In the genomic region with DNA sequence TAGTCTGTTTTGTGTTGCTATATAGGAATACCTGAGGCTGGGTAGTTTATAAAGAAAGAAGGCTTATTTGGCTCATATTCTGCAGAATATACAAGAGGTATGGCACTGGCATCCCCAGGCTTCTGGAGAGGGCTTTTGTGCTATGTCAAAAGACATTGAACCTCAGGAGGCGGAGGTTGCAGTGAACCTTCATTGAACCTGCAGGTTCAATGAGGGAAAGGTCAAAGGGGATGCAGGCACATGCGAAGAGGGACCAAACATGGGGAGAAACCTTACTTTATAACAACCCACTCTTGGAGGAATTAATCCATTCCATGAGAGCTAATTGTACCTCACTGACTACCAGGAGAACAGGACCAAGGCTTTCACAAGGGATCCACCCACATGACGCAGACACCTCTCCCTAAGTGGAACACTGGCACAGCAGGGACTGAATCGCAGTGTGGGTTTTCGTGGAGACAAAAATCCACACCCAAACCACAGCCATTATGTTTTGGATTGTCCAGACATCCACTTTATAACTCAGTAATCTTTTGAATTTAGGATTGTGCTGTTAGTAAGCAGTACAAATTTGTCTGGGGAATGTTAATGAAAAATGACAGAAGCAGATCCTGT, we compare ENCODE assay signal across 33 cellular contexts. TPM values are rescaled to one million over a fixed set of nuclear protein-coding genes. Genes with fewer than 3 reads are reported as not detected.
"Had no signal": no experiment of that assay in that cellular context is flagged by ENCODE, and none has a peak within 500 bp of the region (broad histone marks: within the 10 kb centered on the region; RNA-seq: fewer than 3 reads in every experiment).

No MANE protein-coding gene starts in this region.

- H3K36me3 Mint-ChIP-seq: activated naive CD4-positive, alpha-beta T cell treated with anti-CD3 and anti-CD28 coated beads, Interleukin-2, amount 50 U/mL, for 24 hours; brain; type B pancreatic cell had no signal

- H3K27me3 ChIP-seq: pancreas, right atrium auricular region, uterus had no signal

- H3K36me3 ChIP-seq: esophagus squamous epithelium, heart right ventricle, left ventricle myocardium inferior, pancreas, right atrium auricular region, uterus, WERI-Rb-1 had no signal

- H3K27ac ChIP-seq: esophagus squamous epithelium, heart right ventricle, left ventricle myocardium inferior, pancreas, psoas muscle, right atrium auricular region, uterus, WERI-Rb-1 had no signal

- H3K9me3 Mint-ChIP-seq: activated CD4-positive, alpha-beta memory T cell treated with anti-CD3 and anti-CD28 coated beads for 36 hours; activated CD4-positive, alpha-beta T cell treated with anti-CD3 and anti-CD28 coated beads, Interleukin-2, amount 10 ng/mL, durations not matched to agents 24 days and 14 days; activated naive CD4-positive, alpha-beta T cell treated with anti-CD3 and anti-CD28 coated beads, Interleukin-2, amount 50 U/mL, for 24 hours; activated naive CD8-positive, alpha-beta T cell treated with anti-CD3 and anti-CD28 coated beads, Interleukin-2, amount 50 U/mL, for 24 hours; activated T-helper 2 cell treated with anti-CD3 and anti-CD28 coated beads, Interferon-gamma antibody, Interleukin-2, Interleukin-4, amounts not matched to agents 10 μg/mL and 5 μg/mL and 100 μg/mL, durations not matched to agents 14 hours and 24 hours and 36 hours; brain; naive B cell; nephron progenitor cell; stimulated activated naive CD8-positive, alpha-beta T cell treated with anti-CD3 and anti-CD28 coated beads, Interleukin-15, Interleukin-2, amounts not matched to agents 100 ng/mL and 50 ng/mL, for 24 hours; T-helper 1 cell treated with Interleukin-12 subunit alpha and Interleukin-12 subunit beta and Interleukin-4 antibody, amounts not matched to agents 30 μg/mL and 1 μg/mL, for 36 hours; type B pancreatic cell had no signal

- H3K4me3 ChIP-seq: esophagus squamous epithelium, heart right ventricle, left ventricle myocardium inferior, pancreas, psoas muscle, right atrium auricular region, uterus had no signal

- DNase-seq: activated CD4-positive, alpha-beta memory T cell treated with anti-CD3 and anti-CD28 coated beads for 36 hours; activated CD4-positive, alpha-beta T cell treated with anti-CD3 and anti-CD28 coated beads, Interleukin-2, amount 10 ng/mL, durations not matched to agents 24 days and 14 days; activated CD4-positive, CD25-positive, alpha-beta regulatory T cell treated with anti-CD3 and anti-CD28 coated beads, Interleukin-2, amount 50 U/mL, for 72 hours; activated naive CD8-positive, alpha-beta T cell treated with anti-CD3 and anti-CD28 coated beads, Interleukin-2, amount 50 U/mL, for 24 hours; activated T-cell treated with anti-CD3 and anti-CD28 coated beads, Interleukin-2, amount 50 U/mL, for 48 hours; caudate nucleus; cortex of kidney; esophagus squamous epithelium; foreskin melanocyte; heart right ventricle; left ventricle myocardium inferior; naive B cell; nephron progenitor cell; pancreas; psoas muscle; stimulated activated CD4-positive, alpha-beta T cell treated with anti-CD3 and anti-CD28 coated beads, Interleukin-4, amount 100 ng/mL, for 1 hour; T1000; uterus; WERI-Rb-1 had no signal

- H3K9me3 ChIP-seq: esophagus squamous epithelium, heart right ventricle, left ventricle myocardium inferior, pancreas, psoas muscle, right atrium auricular region, uterus had no signal

- H3K4me1 ChIP-seq: uterus had no signal

- ATAC-seq: activated naive CD8-positive, alpha-beta T cell treated with anti-CD3 and anti-CD28 coated beads, Interleukin-2, amount 50 U/mL, for 24 hours; heart right ventricle; pancreas; psoas muscle had no signal

- H3K4me3 Mint-ChIP-seq: activated CD4-positive, alpha-beta memory T cell treated with anti-CD3 and anti-CD28 coated beads for 36 hours; activated CD4-positive, alpha-beta T cell treated with anti-CD3 and anti-CD28 coated beads, Interleukin-2, amount 10 ng/mL, durations not matched to agents 24 days and 14 days; activated naive CD4-positive, alpha-beta T cell treated with anti-CD3 and anti-CD28 coated beads, Interleukin-2, amount 50 U/mL, for 24 hours; activated naive CD8-positive, alpha-beta T cell treated with anti-CD3 and anti-CD28 coated beads, Interleukin-2, amount 50 U/mL, for 24 hours; nephron progenitor cell; stimulated activated naive CD8-positive, alpha-beta T cell treated with anti-CD3 and anti-CD28 coated beads, Interleukin-15, Interleukin-2, amounts not matched to agents 100 ng/mL and 50 ng/mL, for 24 hours; T-helper 1 cell treated with Interleukin-12 subunit alpha and Interleukin-12 subunit beta and Interleukin-4 antibody, amounts not matched to agents 30 μg/mL and 1 μg/mL, for 36 hours; type B pancreatic cell had no signal

- H3K27me3 Mint-ChIP-seq: activated CD4-positive, alpha-beta memory T cell treated with anti-CD3 and anti-CD28 coated beads for 36 hours; activated CD4-positive, alpha-beta T cell treated with anti-CD3 and anti-CD28 coated beads, Interleukin-2, amount 10 ng/mL, durations not matched to agents 24 days and 14 days; type B pancreatic cell had no signal

- H3K27ac Mint-ChIP-seq: activated CD4-positive, alpha-beta memory T cell treated with anti-CD3 and anti-CD28 coated beads for 36 hours; activated CD4-positive, alpha-beta T cell treated with anti-CD3 and anti-CD28 coated beads, Interleukin-2, amount 10 ng/mL, durations not matched to agents 24 days and 14 days; activated naive CD8-positive, alpha-beta T cell treated with anti-CD3 and anti-CD28 coated beads, Interleukin-2, amount 50 U/mL, for 24 hours; activated T-helper 2 cell treated with anti-CD3 and anti-CD28 coated beads, Interferon-gamma antibody, Interleukin-2, Interleukin-4, amounts not matched to agents 10 μg/mL and 5 μg/mL and 100 μg/mL, durations not matched to agents 14 hours and 24 hours and 36 hours; brain; nephron progenitor cell; stimulated activated naive CD8-positive, alpha-beta T cell treated with anti-CD3 and anti-CD28 coated beads, Interleukin-15, Interleukin-2, amounts not matched to agents 100 ng/mL and 50 ng/mL, for 24 hours; T-helper 1 cell treated with Interleukin-12 subunit alpha and Interleukin-12 subunit beta and Interleukin-4 antibody, amounts not matched to agents 30 μg/mL and 1 μg/mL, for 36 hours; type B pancreatic cell had no signal

RNA-seq across cellular contexts. Expression of a gene that starts 16.7 kb away (rescaled TPM):
- total RNA-seq: chondrocyte, endothelial cell of umbilical vein, left ventricle myocardium inferior, lung microvascular endothelial cell, mucosa of gallbladder, psoas muscle, skeletal muscle tissue, subcutaneous adipose tissue had no signal

RNA-seq across cellular contexts. Expression of a gene that starts 58.1 kb away (rescaled TPM):
- total RNA-seq: activated CD4-positive, alpha-beta memory T cell treated with anti-CD3 and anti-CD28 coated beads for 36 hours; activated CD4-positive, alpha-beta T cell treated with anti-CD3 and anti-CD28 coated beads, Interleukin-2, amount 10 ng/mL, durations not matched to agents 24 days and 14 days; activated T-helper 2 cell treated with anti-CD3 and anti-CD28 coated beads, Interferon-gamma antibody, Interleukin-2, Interleukin-4, amounts not matched to agents 10 μg/mL and 5 μg/mL and 100 μg/mL, durations not matched to agents 14 hours and 24 hours and 36 hours; chondrocyte; endothelial cell of umbilical vein; glomerular endothelial cell; heart right ventricle; left ventricle myocardium inferior; lung microvascular endothelial cell; mucosa of gallbladder; pancreas; subcutaneous adipose tissue; uterus had no signal
- polyA plus RNA-seq: endothelial cell of umbilical vein, heart right ventricle, pancreas, psoas muscle had no signal
